Comparison of ENCODE assay signal across 11 cellular contexts in genomic region chr17:13940858-13941665, GRCh38.
DNase-seq lines count a peak whose midpoint lies in the region; TF ChIP-seq lines count a peak whose summit lies in the region.
"Had no signal": no experiment of that assay in that cellular context is flagged by ENCODE, and none has a peak within 500 bp of the region (broad histone marks: within the 10 kb centered on the region; RNA-seq: fewer than 3 reads in every experiment).

No MANE protein-coding gene starts in this region.

- no peak overlapping the region for H2BK5ac ChIP-seq in trophoblast cell (ENCODE audit: low read depth, low read length, poor library complexity)

- peaks cover 21% of the 10 kb centered on the region for H3K9me3 Mint-ChIP-seq in chondrocyte (ENCODE audit: low read depth)

- H3K27me3 ChIP-seq in trophoblast cell (ENCODE audit: insufficient read depth, low read length) (no peaks in the 10 kb centered on the region), Peyer's patch (no peaks in the 10 kb centered on the region)

- no peak overlapping the region for H4K12ac ChIP-seq in trophoblast cell (ENCODE audit: low read depth, low read length)

- DNase-seq in HCEC 1CT (peak; percentile 84), RKO (ENCODE audit: low spot score) (peak; percentile 93), chondrocyte (ENCODE audit: low spot score) (no peak), trophoblast cell (peak; percentile 79 to 91), NCI-H2196 (lab: John Stamatoyannopoulos, UW; ENCODE audit: unreplicated experiment) (no peak), Peyer's patch (no peak), head of caudate nucleus (no peak)
- DNase-seq: activated B cell treated with CpG ODN at 0.5 μM for 24 hours; activated T-cell treated with anti-CD3 and anti-CD28 coated beads, Interleukin-2, amount 50 U/mL, for 48 hours; central memory CD4-positive, alpha-beta T cell had no signal

- no peak overlapping the region for H3K27ac ChIP-seq in trophoblast cell (ENCODE audit: low read depth, low read length)
- H3K27ac ChIP-seq in Peyer's patch, result no peak overlapping the region

- H3K27me3 Mint-ChIP-seq in chondrocyte (ENCODE audit: low read depth), result no peaks in the 10 kb centered on the region
- H3K27me3 Mint-ChIP-seq: activated B cell treated with CpG ODN at 0.5 μM for 24 hours, memory B cell had no signal

- TF ChIP-seq POLR2A in Peyer's patch (IDR thresholded peaks at IDR 0.05), result no peak

- H3K4me3 Mint-ChIP-seq in chondrocyte (ENCODE audit: unreplicated experiment), result no peak overlapping the region
- H3K4me3 Mint-ChIP-seq: activated B cell treated with CpG ODN at 0.5 μM for 24 hours, memory B cell had no signal

- H3K4me2 ChIP-seq in trophoblast cell (ENCODE audit: low read length), result no peak overlapping the region

- H3K4me3 ChIP-seq in trophoblast cell (ENCODE audit: low read depth, low read length) (no peak overlapping the region), Peyer's patch (no peak overlapping the region)

- no peak overlapping the region for H3K9ac ChIP-seq in trophoblast cell (ENCODE audit: low read length)

- no peak overlapping the region for H3K4ac ChIP-seq in trophoblast cell (ENCODE audit: low read depth, low read length)

- no peak overlapping the region for H2AK5ac ChIP-seq in trophoblast cell (ENCODE audit: low read length)

- no peak overlapping the region for H3K14ac ChIP-seq in trophoblast cell (ENCODE audit: low read length)

- H4K91ac ChIP-seq in trophoblast cell (ENCODE audit: low read depth, low read length), result no peak overlapping the region

- intact Hi-C loops in head of caudate nucleus (cut with DNase I), result no loop called here

- WGBS in trophoblast cell (ENCODE audit: extremely low coverage, insufficient coverage, insufficient read length), result no CpG with 5 or more reads among the region's 3 CpGs

- TF ChIP-seq CTCF in chondrocyte (IDR thresholded peaks at IDR 0.05) (peak; percentile 26), Peyer's patch (IDR thresholded peaks at IDR 0.05) (no peak)

- H2BK12ac ChIP-seq in trophoblast cell (ENCODE audit: low read length), result no peak overlapping the region

- H3K79me1 ChIP-seq in trophoblast cell (ENCODE audit: low read length), result no peaks in the 10 kb centered on the region

- no peak overlapping the region for H2BK120ac ChIP-seq in trophoblast cell (ENCODE audit: insufficient read depth, low read length, poor library complexity)

- H3K36me3 ChIP-seq in trophoblast cell (ENCODE audit: control insufficient read depth in 1 of 2, insufficient read depth in 2 of 2, low read length in 2 of 2) (no peaks in the 10 kb centered on the region), Peyer's patch (no peaks in the 10 kb centered on the region)

- no peak overlapping the region for H3K27ac Mint-ChIP-seq in chondrocyte (ENCODE audit: unreplicated experiment)
- H3K27ac Mint-ChIP-seq: activated B cell treated with CpG ODN at 0.5 μM for 24 hours, memory B cell had no signal

- H3K36me3 Mint-ChIP-seq in chondrocyte (ENCODE audit: low read depth), result peaks cover 1% of the 10 kb centered on the region

- H3K18ac ChIP-seq in trophoblast cell (ENCODE audit: low read length), result no peak overlapping the region

- H3K79me2 ChIP-seq in trophoblast cell (ENCODE audit: control insufficient read depth, insufficient read depth, low read length, poor library complexity), result no peaks in the 10 kb centered on the region

- no peak overlapping the region for H2AFZ ChIP-seq in trophoblast cell (ENCODE audit: insufficient read depth, low read length, poor library complexity)

- peaks cover 8% of the 10 kb centered on the region for H3K4me1 Mint-ChIP-seq in chondrocyte (ENCODE audit: low read depth)

- H3K4me1 ChIP-seq in trophoblast cell (ENCODE audit: control insufficient read depth in 1 of 2, insufficient read depth in 2 of 2, low read length in 2 of 2) (no peaks in the 10 kb centered on the region), Peyer's patch (no peaks in the 10 kb centered on the region)

- peaks cover 2% of the 10 kb centered on the region for H3K9me3 ChIP-seq in trophoblast cell (ENCODE audit: insufficient read depth, low read depth, low read length)
- no peaks in the 10 kb centered on the region for H3K9me3 ChIP-seq in Peyer's patch

- H4K8ac ChIP-seq in trophoblast cell (ENCODE audit: low read depth, low read length), result no peak overlapping the region

- H3K23ac ChIP-seq in trophoblast cell (ENCODE audit: low read length), result no peak overlapping the region

Comparison
In these comparisons a context has a peak if more than half of its experiments do, and no peak if none do; other contexts are left out.
1. DNase-seq: peak in HCEC 1CT (single experiment), RKO (single experiment) and trophoblast cell (2 of 2); none in chondrocyte (single experiment), NCI-H2196 (single experiment), Peyer's patch (0 of 3) and head of caudate nucleus (0 of 42).